Comparison of ENCODE assay signal across 1 cellular context in the genomic region with DNA sequence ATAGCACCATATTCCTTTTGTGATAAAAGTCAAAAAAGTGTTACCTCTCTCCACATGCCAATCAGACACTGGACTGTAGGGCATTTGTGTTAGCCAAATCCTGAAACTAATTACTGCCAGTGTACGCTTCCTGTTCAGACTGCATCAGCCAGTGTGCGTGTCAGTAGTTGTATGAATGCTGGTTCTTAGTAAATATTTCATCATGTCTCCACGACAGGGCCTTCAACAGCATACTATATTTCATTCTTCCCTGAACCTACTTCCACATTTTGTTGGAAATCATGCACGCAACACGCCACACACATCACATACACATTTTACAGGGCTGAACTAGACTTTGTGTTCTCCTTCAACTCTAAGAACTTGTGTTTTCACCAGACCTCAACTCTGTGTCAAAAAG.
TF ChIP-seq lines count a peak whose summit lies in the region.

No MANE protein-coding gene starts in this region.

TF ChIP-seq in HepG2, 621 proteins besides CTCF, POLR2A, EP300 and RAD21 (continued from another document):
- TF ChIP-seq, protein P1, sequence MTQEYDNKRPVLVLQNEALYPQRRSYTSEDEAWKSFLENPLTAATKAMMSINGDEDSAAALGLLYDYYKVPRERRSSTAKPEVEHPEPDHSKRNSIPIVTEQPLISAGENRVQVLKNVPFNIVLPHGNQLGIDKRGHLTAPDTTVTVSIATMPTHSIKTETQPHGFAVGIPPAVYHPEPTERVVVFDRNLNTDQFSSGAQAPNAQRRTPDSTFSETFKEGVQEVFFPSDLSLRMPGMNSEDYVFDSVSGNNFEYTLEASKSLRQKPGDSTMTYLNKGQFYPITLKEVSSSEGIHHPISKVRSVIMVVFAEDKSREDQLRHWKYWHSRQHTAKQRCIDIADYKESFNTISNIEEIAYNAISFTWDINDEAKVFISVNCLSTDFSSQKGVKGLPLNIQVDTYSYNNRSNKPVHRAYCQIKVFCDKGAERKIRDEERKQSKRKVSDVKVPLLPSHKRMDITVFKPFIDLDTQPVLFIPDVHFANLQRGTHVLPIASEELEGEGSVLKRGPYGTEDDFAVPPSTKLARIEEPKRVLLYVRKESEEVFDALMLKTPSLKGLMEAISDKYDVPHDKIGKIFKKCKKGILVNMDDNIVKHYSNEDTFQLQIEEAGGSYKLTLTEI (CRISPR knock-in tag; conservative IDR thresholded peaks at IDR 0.05) = no peak
- TF ChIP-seq, protein P2, sequence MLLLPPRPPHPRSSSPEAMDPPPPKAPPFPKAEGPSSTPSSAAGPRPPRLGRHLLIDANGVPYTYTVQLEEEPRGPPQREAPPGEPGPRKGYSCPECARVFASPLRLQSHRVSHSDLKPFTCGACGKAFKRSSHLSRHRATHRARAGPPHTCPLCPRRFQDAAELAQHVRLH (CRISPR knock-in tag; IDR thresholded peaks at IDR 0.05; ENCODE audit: borderline replicate concordance, low read depth) = no peak
- TF ChIP-seq ZNF33B (CRISPR knock-in tag; IDR thresholded peaks at IDR 0.05) (no peak), ELF1 (CRISPR knock-in tag; IDR thresholded peaks at IDR 0.05) (no peak), RXRB (CRISPR knock-in tag; IDR thresholded peaks at IDR 0.05; ENCODE audit: borderline replicate concordance) (no peak), EHMT2 (IDR thresholded peaks at IDR 0.05; ENCODE audit: borderline replicate concordance, low read depth, low read length) (no peak), TCF7 (IDR thresholded peaks at IDR 0.05; ENCODE audit: low read depth) (no peak), REXO4 (CRISPR knock-in tag; IDR thresholded peaks at IDR 0.05; ENCODE audit: borderline replicate concordance) (no peak), LCORL (IDR thresholded peaks at IDR 0.05) (no peak), LCORL (CRISPR knock-in tag; IDR thresholded peaks at IDR 0.05) (no peak)
- TF ChIP-seq, protein P3, sequence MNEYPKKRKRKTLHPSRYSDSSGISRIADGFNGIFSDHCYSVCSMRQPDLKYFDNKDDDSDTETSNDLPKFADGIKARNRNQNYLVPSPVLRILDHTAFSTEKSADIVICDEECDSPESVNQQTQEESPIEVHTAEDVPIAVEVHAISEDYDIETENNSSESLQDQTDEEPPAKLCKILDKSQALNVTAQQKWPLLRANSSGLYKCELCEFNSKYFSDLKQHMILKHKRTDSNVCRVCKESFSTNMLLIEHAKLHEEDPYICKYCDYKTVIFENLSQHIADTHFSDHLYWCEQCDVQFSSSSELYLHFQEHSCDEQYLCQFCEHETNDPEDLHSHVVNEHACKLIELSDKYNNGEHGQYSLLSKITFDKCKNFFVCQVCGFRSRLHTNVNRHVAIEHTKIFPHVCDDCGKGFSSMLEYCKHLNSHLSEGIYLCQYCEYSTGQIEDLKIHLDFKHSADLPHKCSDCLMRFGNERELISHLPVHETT (CRISPR knock-in tag; conservative IDR thresholded peaks at IDR 0.05) = no peak
- TF ChIP-seq, protein P4, sequence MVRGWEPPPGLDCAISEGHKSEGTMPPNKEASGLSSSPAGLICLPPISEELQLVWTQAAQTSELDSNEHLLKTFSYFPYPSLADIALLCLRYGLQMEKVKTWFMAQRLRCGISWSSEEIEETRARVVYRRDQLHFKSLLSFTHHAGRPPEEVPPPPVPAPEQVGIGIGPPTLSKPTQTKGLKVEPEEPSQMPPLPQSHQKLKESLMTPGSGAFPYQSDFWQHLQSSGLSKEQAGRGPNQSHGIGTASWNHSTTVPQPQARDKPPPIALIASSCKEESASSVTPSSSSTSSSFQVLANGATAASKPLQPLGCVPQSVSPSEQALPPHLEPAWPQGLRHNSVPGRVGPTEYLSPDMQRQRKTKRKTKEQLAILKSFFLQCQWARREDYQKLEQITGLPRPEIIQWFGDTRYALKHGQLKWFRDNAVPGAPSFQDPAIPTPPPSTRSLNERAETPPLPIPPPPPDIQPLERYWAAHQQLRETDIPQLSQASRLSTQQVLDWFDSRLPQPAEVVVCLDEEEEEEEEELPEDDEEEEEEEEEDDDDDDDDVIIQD (CRISPR knock-in tag; IDR thresholded peaks at IDR 0.05; ENCODE audit: low read depth) = no peak
TF ChIP-seq in HepG2: peak in this region for 0.
